11 cellular contexts compared by ENCODE assay signal in genomic region chr3:71478568-71478967, GRCh38.
A peak's percentile ranks its signal among the peaks of the same experiment; 100 is the strongest.
DNase-seq lines count a peak whose midpoint lies in the region; ATAC-seq and TF ChIP-seq lines count a peak whose summit lies in the region.
"Had no signal": no experiment of that assay in that cellular context is flagged by ENCODE, and none has a peak within 500 bp of the region (broad histone marks: within the 10 kb centered on the region; RNA-seq: fewer than 3 reads in every experiment).

No MANE protein-coding gene starts in this region.

- DNase-seq in IMR-90 = peak; percentile 26
- peak; percentile 56 for DNase-seq in activated CD8-positive, alpha-beta memory T cell treated with anti-CD3 and anti-CD28 coated beads, Interleukin-2, amount 10 ng/mL, durations not matched to agents 7 days and 5 days
- no peak for DNase-seq in endodermal cell
- peak; percentile 51 to 64 for DNase-seq in stimulated activated CD4-positive, alpha-beta T cell treated with anti-CD3 and anti-CD28 coated beads, Interleukin-4, amount 100 ng/mL, for 48 hours (ENCODE audit: low read depth in 2 of 2)
- no peak for DNase-seq in HEK293T (ENCODE audit: extremely low spot score)
- no peak for DNase-seq in vagina (ENCODE audit: extremely low spot score in 2 of 2)
- DNase-seq in colonic mucosa = no peak
- no peak for DNase-seq in NCI-H526 treated with DMSO at 0.1 percent for 48 hours (lab: John Stamatoyannopoulos, UW)
- DNase-seq: DMS53, Karpas-422, lower lobe of right lung had no signal

- H3K27me3 ChIP-seq in IMR-90 (ENCODE audit: control insufficient read depth, insufficient read depth, low read length) (no peaks in the 10 kb centered on the region), endodermal cell (ENCODE audit: control insufficient read depth, insufficient read depth, low read length, poor library complexity, severe bottlenecking) (no peaks in the 10 kb centered on the region), vagina (no peaks in the 10 kb centered on the region), colonic mucosa (no peaks in the 10 kb centered on the region)

- POLR2A ChIA-PET in IMR-90 (lab: Charles Lee; ENCODE audit: unreplicated experiment) = no interaction called here
- POLR2A ChIA-PET in HEK293T (lab: Yijun Ruan, JAX) = no interaction called here

- TF ChIP-seq CTCF in IMR-90 (conservative IDR thresholded peaks at IDR 0.05; ENCODE audit: low read depth, low read length) = no peak
- no peak for TF ChIP-seq CTCF in endodermal cell (conservative IDR thresholded peaks at IDR 0.05)
- no peak for TF ChIP-seq CTCF in vagina (IDR thresholded peaks at IDR 0.05)
- TF ChIP-seq CTCF in colonic mucosa (IDR thresholded peaks at IDR 0.05) = no peak

- peaks cover 6% of the 10 kb centered on the region for H3K9me3 Mint-ChIP-seq in activated CD8-positive, alpha-beta memory T cell treated with anti-CD3 and anti-CD28 coated beads, Interleukin-2, amount 10 ng/mL, durations not matched to agents 7 days and 5 days (ENCODE audit: low read depth)
- peaks cover 20% of the 10 kb centered on the region for H3K9me3 Mint-ChIP-seq in endodermal cell

- peaks cover 5% of the 10 kb centered on the region for H3K4me1 Mint-ChIP-seq in activated CD8-positive, alpha-beta memory T cell treated with anti-CD3 and anti-CD28 coated beads, Interleukin-2, amount 10 ng/mL, durations not matched to agents 7 days and 5 days
- H3K4me1 Mint-ChIP-seq in endodermal cell = peaks cover 4% of the 10 kb centered on the region

- no peak for ATAC-seq in IMR-90 (ENCODE audit: low read depth)
- peak; percentile 65 for ATAC-seq in activated CD8-positive, alpha-beta memory T cell treated with anti-CD3 and anti-CD28 coated beads, Interleukin-2, amount 10 ng/mL, durations not matched to agents 7 days and 5 days
- ATAC-seq: lower lobe of right lung had no signal

- H4K5ac ChIP-seq in IMR-90 (ENCODE audit: low read depth, low read length) = no peak overlapping the region

- H2BK20ac ChIP-seq in IMR-90 (ENCODE audit: low read depth, low read length) = 0 out of 2 replicates have a peak overlapping the region, but pooled peaks have one; percentile 18

- H3K9me1 ChIP-seq in IMR-90 (ENCODE audit: insufficient read depth, low read length) = peaks cover 8% of the 10 kb centered on the region

- in situ Hi-C loops in IMR-90 (cut with MboI; ENCODE audit: low sequenced_read_pairs) = no loop called here

- H2AK9ac ChIP-seq in IMR-90 (replicated peaks; ENCODE audit: low read depth, low read length, poor library complexity) = no peak overlapping the region

- no peak overlapping the region for H3K4me3 Mint-ChIP-seq in activated CD8-positive, alpha-beta memory T cell treated with anti-CD3 and anti-CD28 coated beads, Interleukin-2, amount 10 ng/mL, durations not matched to agents 7 days and 5 days
- H3K4me3 Mint-ChIP-seq in endodermal cell = no peak overlapping the region

- H3K27ac Mint-ChIP-seq in activated CD8-positive, alpha-beta memory T cell treated with anti-CD3 and anti-CD28 coated beads, Interleukin-2, amount 10 ng/mL, durations not matched to agents 7 days and 5 days = no peak overlapping the region
- peak overlapping the region; percentile 8 for H3K27ac Mint-ChIP-seq in endodermal cell

- H3K27me3 Mint-ChIP-seq in activated CD8-positive, alpha-beta memory T cell treated with anti-CD3 and anti-CD28 coated beads, Interleukin-2, amount 10 ng/mL, durations not matched to agents 7 days and 5 days = no peaks in the 10 kb centered on the region
- H3K27me3 Mint-ChIP-seq in endodermal cell (ENCODE audit: insufficient read depth) = no peaks in the 10 kb centered on the region

- intact Hi-C loops in IMR-90 (cut with micrococcal nuclease) (no loop called here), vagina (cut with DNase I) (no loop called here), colonic mucosa (cut with DNase I) (no loop called here)

- H3K4ac ChIP-seq in IMR-90 (ENCODE audit: low read depth, low read length) = no peak overlapping the region

- BruUV-seq in IMR-90 (replicated peaks; lab: Mats Ljungman, UMichigan) = no TSS peak

- no peak overlapping the region for H4K91ac ChIP-seq in IMR-90 (ENCODE audit: insufficient read depth, low read depth, low read length)

- H3K27ac ChIP-seq in IMR-90 (ENCODE audit: insufficient read depth, low read length) = no peak overlapping the region
- H3K27ac ChIP-seq in endodermal cell (ENCODE audit: low read depth, low read length) = no peak overlapping the region
- no peak overlapping the region for H3K27ac ChIP-seq in vagina
- no peak overlapping the region for H3K27ac ChIP-seq in colonic mucosa
- H3K27ac ChIP-seq: lower lobe of right lung had no signal

- peak overlapping the region; percentile 77; the same call in 1 of the 2 replicates for H3K23ac ChIP-seq in IMR-90 (ENCODE audit: low read depth, low read length)

- H4K20me1 ChIP-seq in IMR-90 (ENCODE audit: insufficient read depth, low read length) = peaks cover 4% of the 10 kb centered on the region; the same call in 1 of the 2 replicates

- no peaks in the 10 kb centered on the region for H3K36me3 ChIP-seq in IMR-90 (ENCODE audit: control insufficient read depth, insufficient read depth, low read length)
- H3K36me3 ChIP-seq in endodermal cell (ENCODE audit: control insufficient read depth, insufficient read depth, low read length) = no peaks in the 10 kb centered on the region
- H3K36me3 ChIP-seq in vagina = no peaks in the 10 kb centered on the region
- no peaks in the 10 kb centered on the region for H3K36me3 ChIP-seq in colonic mucosa
- H3K36me3 ChIP-seq: lower lobe of right lung had no signal

- H3K9ac ChIP-seq in IMR-90 (ENCODE audit: low read depth, low read length) (no peak overlapping the region), endodermal cell (ENCODE audit: extremely low read depth, low read length, poor library complexity, severe bottlenecking) (no peak overlapping the region), colonic mucosa (ENCODE audit: low read depth in 2 of 2, low read length in 2 of 2) (no peak overlapping the region)

- H3K14ac ChIP-seq in IMR-90 (replicated peaks; ENCODE audit: low read depth, low read length) = no peak overlapping the region; the same call in 1 of the 2 replicates

- peaks cover 2% of the 10 kb centered on the region; the same call in 1 of the 2 replicates for H3K4me1 ChIP-seq in IMR-90 (ENCODE audit: control insufficient read depth, insufficient read depth, low read length)
- H3K4me1 ChIP-seq in endodermal cell (ENCODE audit: control insufficient read depth, insufficient read depth, low read length) = no peaks in the 10 kb centered on the region
- H3K4me1 ChIP-seq in vagina = peaks cover 7% of the 10 kb centered on the region
- no peaks in the 10 kb centered on the region for H3K4me1 ChIP-seq in colonic mucosa
- H3K4me1 ChIP-seq: lower lobe of right lung had no signal

- no peak overlapping the region; the same call in 1 of the 2 replicates for H3K56ac ChIP-seq in IMR-90 (ENCODE audit: extremely low read depth, insufficient read depth, low read length)

- no peak overlapping the region for H4K8ac ChIP-seq in IMR-90 (ENCODE audit: low read depth in 2 of 2, low read length in 2 of 2)

- no peak overlapping the region for H2BK15ac ChIP-seq in IMR-90 (ENCODE audit: low read depth, low read length)

- peaks cover 10% of the 10 kb centered on the region for H3K36me3 Mint-ChIP-seq in activated CD8-positive, alpha-beta memory T cell treated with anti-CD3 and anti-CD28 coated beads, Interleukin-2, amount 10 ng/mL, durations not matched to agents 7 days and 5 days
- peaks cover 28% of the 10 kb centered on the region for H3K36me3 Mint-ChIP-seq in endodermal cell (ENCODE audit: low read depth)

- H3K9me3 ChIP-seq in IMR-90 (ENCODE audit: control insufficient read depth, insufficient read depth, low read length) (no peaks in the 10 kb centered on the region), endodermal cell (ENCODE audit: control insufficient read depth, low read length) (peaks cover 9% of the 10 kb centered on the region), vagina (no peaks in the 10 kb centered on the region), colonic mucosa (no peaks in the 10 kb centered on the region)
- H3K9me3 ChIP-seq: lower lobe of right lung had no signal

- no peak overlapping the region for H3K18ac ChIP-seq in IMR-90 (ENCODE audit: low read depth, low read length)

- 100% methylated on average over 1 of the region's 2 CpGs; no CpG with 5 or more reads in 1 of the 2 experiments for WGBS in IMR-90 (ENCODE audit: extremely low coverage in 2 of 2, insufficient read length in 1 of 2), 2 experiments
- WGBS in endodermal cell (ENCODE audit: insufficient coverage in 1 of 2, insufficient read length in 1 of 2), 2 experiments = 94 to 100% methylated on average over 2 of the region's 2 CpGs

- dilution Hi-C loops in IMR-90 (cut with HindIII; ENCODE audit: low sequenced_read_pairs, unreplicated experiment) = no loop called here

- CTCF ChIA-PET in IMR-90 (lab: Yijun Ruan, JAX) (no interaction called here), HEK293T (lab: Yijun Ruan, JAX) (no interaction called here)
- CTCF ChIA-PET in activated CD8-positive, alpha-beta memory T cell treated with anti-CD3 and anti-CD28 coated beads, Interleukin-2, amount 10 ng/mL, durations not matched to agents 7 days and 5 days (lab: Charles Lee) = interaction anchor here (1.0 kb wide), 1 partner anchor 18 kb away, joined by 3 read pairs; no protein-coding TSS in a partner anchor

- H2AK5ac ChIP-seq in IMR-90 (ENCODE audit: low read depth, low read length) = peak overlapping the region; percentile 95

- H2BK5ac ChIP-seq in IMR-90 (ENCODE audit: low read depth, low read length, poor library complexity, severe bottlenecking) = no peak overlapping the region

- H3K4me3 ChIP-seq in IMR-90 (ENCODE audit: insufficient read depth, low read depth, low read length) (no peak overlapping the region), endodermal cell (ENCODE audit: low read length) (no peak overlapping the region), vagina (no peak overlapping the region), colonic mucosa (no peak overlapping the region)
- H3K4me3 ChIP-seq: lower lobe of right lung had no signal

- no peak overlapping the region for H3K4me2 ChIP-seq in IMR-90 (ENCODE audit: low read depth, low read length)

- TF ChIP-seq RAD21 in IMR-90 (IDR thresholded peaks at IDR 0.05; ENCODE audit: low read length) = no peak

- TF ChIP-seq POLR2A in IMR-90 (IDR thresholded peaks at IDR 0.05; ENCODE audit: low read depth, low read length) = no peak
- no peak for TF ChIP-seq POLR2A in vagina (IDR thresholded peaks at IDR 0.05)

- peaks cover 15 to 18% of the 10 kb centered on the region in 2 experiments for H3K79me1 ChIP-seq in IMR-90 (ENCODE audit: low read depth in 1 of 2, low read length in 2 of 2)

- H2BK120ac ChIP-seq in IMR-90 (ENCODE audit: low read depth, low read length) = no peak overlapping the region

- H2AFZ ChIP-seq in IMR-90 (replicated peaks; ENCODE audit: low read length, poor library complexity) = no peak overlapping the region

TF ChIP-seq in HEK293T, 16 proteins besides CTCF, POLR2A, EP300 and RAD21:
- TF ChIP-seq SP1 (IDR thresholded peaks at IDR 0.05) = no peak
- TF ChIP-seq NFRKB (IDR thresholded peaks at IDR 0.05) = no peak

Comparison
In these comparisons a context has a peak if more than half of its experiments do, and no peak if none do; other contexts are left out.
1. DNase-seq: peak in IMR-90 (single experiment), activated CD8-positive, alpha-beta memory T cell treated with anti-CD3 and anti-CD28 coated beads, Interleukin-2, amount 10 ng/mL, durations not matched to agents 7 days and 5 days (single experiment) and stimulated activated CD4-positive, alpha-beta T cell treated with anti-CD3 and anti-CD28 coated beads, Interleukin-4, amount 100 ng/mL, for 48 hours (2 of 2); none in endodermal cell (single experiment), HEK293T (single experiment), vagina (0 of 2), colonic mucosa (single experiment) and NCI-H526 treated with DMSO at 0.1 percent for 48 hours (single experiment).